ENCODE assay signal across 7 cellular contexts in genomic region chr11:311008-311748, GRCh38. TPM values are rescaled to one million over a fixed set of nuclear protein-coding genes. Genes with fewer than 3 reads are reported as not detected.
DNase-seq lines count a peak whose midpoint lies in the region; ATAC-seq and TF ChIP-seq lines count a peak whose summit lies in the region.
"Not testable (repeated sequence)": the region's sequence is repeated elsewhere in the genome, so short reads cannot be mapped to it uniquely, and the experiment has no call there.

No MANE protein-coding gene starts in this region.

- H3K27me3 Mint-ChIP-seq in T-helper 2 cell treated with Interferon-gamma antibody and Interleukin-4, amounts not matched to agents 5 μg/mL and 100 μg/mL, for 36 hours (ENCODE audit: low read depth): not testable (repeated sequence)

- H2BK5ac ChIP-seq in mesenchymal stem cell (ENCODE audit: low read depth, low read length, poor library complexity, severe bottlenecking): not testable (repeated sequence)

- not testable (repeated sequence) for TF ChIP-seq POLR2A in GM18505 (IDR thresholded peaks at IDR 0.05; ENCODE audit: borderline replicate concordance, extremely low read depth, insufficient read depth, insufficient read length); sigmoid colon (IDR thresholded peaks at IDR 0.05)

- H4K91ac ChIP-seq in mesenchymal stem cell (ENCODE audit: low read length): not testable (repeated sequence)

- H3K4me3 ChIP-seq in ascending aorta: peak overlapping the region; percentile 40 to 61
- H3K4me3 ChIP-seq in fibroblast of mammary gland (ENCODE audit: control insufficient read depth, low read depth, low read length): peak overlapping the region; percentile 23
- H3K4me3 ChIP-seq in mesenchymal stem cell (ENCODE audit: insufficient read depth in 1 of 2, low read depth in 1 of 2, low read length in 2 of 2): peak overlapping the region in 1 of 2 experiments; percentile 66
- peak overlapping the region; percentile 33 to 40 (median 38) for H3K4me3 ChIP-seq in sigmoid colon

- H3K9me3 ChIP-seq in ascending aorta; mesenchymal stem cell (ENCODE audit: control insufficient read depth, low read length); sigmoid colon: not testable (repeated sequence)

- not testable (repeated sequence) for H3K23ac ChIP-seq in mesenchymal stem cell (ENCODE audit: low read length in 2 of 2)

- H3K4ac ChIP-seq in mesenchymal stem cell (ENCODE audit: low read depth in 1 of 2, low read length in 2 of 2): not testable (repeated sequence)

- not testable (repeated sequence) for H2AFZ ChIP-seq in mesenchymal stem cell (ENCODE audit: low read depth, low read length)

- peak overlapping the region; percentile 96 for H3K4me3 Mint-ChIP-seq in T-helper 2 cell treated with Interferon-gamma antibody and Interleukin-4, amounts not matched to agents 5 μg/mL and 100 μg/mL, for 36 hours

- H2BK15ac ChIP-seq in mesenchymal stem cell (ENCODE audit: low read depth, poor library complexity, severe bottlenecking): not testable (repeated sequence)

- not testable (repeated sequence) for DNase-seq in T-helper 2 cell treated with Interferon-gamma antibody and Interleukin-4, amounts not matched to agents 5 μg/mL and 100 μg/mL, for 36 hours (ENCODE audit: low spot score); ascending aorta (ENCODE audit: low spot score in 2 of 2); fibroblast of mammary gland (ENCODE audit: low read depth); mesenchymal stem cell; sigmoid colon

- H3K9ac ChIP-seq in mesenchymal stem cell (ENCODE audit: low read length): peak overlapping the region; percentile 88

- no CpG with 5 or more reads among the region's 71 CpGs for WGBS in mesenchymal stem cell
- WGBS in sigmoid colon, 2 donors: 0% methylated on average over 10 of the region's 71 CpGs

- peak overlapping the region; percentile 61 for H3K27ac ChIP-seq in ascending aorta
- not testable (repeated sequence) for H3K27ac ChIP-seq in mesenchymal stem cell (ENCODE audit: low read length, poor library complexity, severe bottlenecking)
- peak overlapping the region; percentile 65 to 82 (median 74) for H3K27ac ChIP-seq in sigmoid colon

- not testable (repeated sequence) for H4K8ac ChIP-seq in mesenchymal stem cell (ENCODE audit: low read length)

- not testable (repeated sequence) for TF ChIP-seq EP300 in sigmoid colon (IDR thresholded peaks at IDR 0.05)

- not testable (repeated sequence) for H3K27me3 ChIP-seq in ascending aorta; mesenchymal stem cell (ENCODE audit: control insufficient read depth in 1 of 2, insufficient read depth in 1 of 2, low read length in 2 of 2)
- peaks cover 0 to 13% (median 10%) of the 10 kb centered on the region in 3 donors for H3K27me3 ChIP-seq in sigmoid colon

- TF ChIP-seq CTCF in ascending aorta (IDR thresholded peaks at IDR 0.05); fibroblast of mammary gland (conservative IDR thresholded peaks at IDR 0.05; ENCODE audit: control insufficient read depth, insufficient read depth, low read depth, low read length); sigmoid colon (IDR thresholded peaks at IDR 0.05): not testable (repeated sequence)

- not testable (repeated sequence) for H2BK120ac ChIP-seq in mesenchymal stem cell (ENCODE audit: low read depth, low read length)

- not testable (repeated sequence) for H3K4me2 ChIP-seq in mesenchymal stem cell (ENCODE audit: low read length, poor library complexity, severe bottlenecking)

- peak overlapping the region; percentile 90 for H3K27ac Mint-ChIP-seq in T-helper 2 cell treated with Interferon-gamma antibody and Interleukin-4, amounts not matched to agents 5 μg/mL and 100 μg/mL, for 36 hours

- not testable (repeated sequence) for H3K9me3 Mint-ChIP-seq in T-helper 2 cell treated with Interferon-gamma antibody and Interleukin-4, amounts not matched to agents 5 μg/mL and 100 μg/mL, for 36 hours

- H3K4me1 ChIP-seq in ascending aorta (peaks cover 7 to 28% of the 10 kb centered on the region in 2 donors), mesenchymal stem cell (ENCODE audit: control insufficient read depth, insufficient read depth, low read depth, low read length) (peaks cover 46% of the 10 kb centered on the region), sigmoid colon (peaks cover 0 to 50% (median 29%) of the 10 kb centered on the region in 4 donors)

- ATAC-seq in GM18505 (IDR thresholded peaks at IDR 0.05; ENCODE audit: unreplicated experiment) (peak; percentile 42), HG03095 (IDR thresholded peaks at IDR 0.05; ENCODE audit: unreplicated experiment) (peak; percentile 33)

- peaks cover 41% of the 10 kb centered on the region for H3K36me3 Mint-ChIP-seq in T-helper 2 cell treated with Interferon-gamma antibody and Interleukin-4, amounts not matched to agents 5 μg/mL and 100 μg/mL, for 36 hours (ENCODE audit: low read depth)

- peak overlapping the region in 1 of 2 experiments; percentile 43 for H3K18ac ChIP-seq in mesenchymal stem cell (ENCODE audit: low read depth in 1 of 2, low read length in 2 of 2)

- not testable (repeated sequence) for H3K14ac ChIP-seq in mesenchymal stem cell (ENCODE audit: low read length in 2 of 2)

- H2AK5ac ChIP-seq in mesenchymal stem cell (ENCODE audit: low read length, severe bottlenecking): not testable (repeated sequence)

- H3K79me1 ChIP-seq in mesenchymal stem cell (replicated peaks; ENCODE audit: low read length, poor library complexity, severe bottlenecking): peaks cover 14% of the 10 kb centered on the region

- not testable (repeated sequence) for H3K36me3 ChIP-seq in ascending aorta; mesenchymal stem cell (ENCODE audit: control insufficient read depth in 1 of 2, insufficient read depth in 2 of 2, low read depth in 1 of 2, low read length in 2 of 2); sigmoid colon

- not testable (repeated sequence) for H2BK12ac ChIP-seq in mesenchymal stem cell (ENCODE audit: low read length in 2 of 2)

- H3K4me1 Mint-ChIP-seq in T-helper 2 cell treated with Interferon-gamma antibody and Interleukin-4, amounts not matched to agents 5 μg/mL and 100 μg/mL, for 36 hours (ENCODE audit: low read depth): peaks cover 34% of the 10 kb centered on the region

- intact Hi-C loops in ascending aorta (cut with DNase I); sigmoid colon (cut with DNase I): not testable (repeated sequence)

RNA-seq across cellular contexts. Expression of gene IFITM1, which starts 2.7 kb away (rescaled TPM):
- total RNA-seq in ascending aorta (650 TPM), sigmoid colon (10 to 100 TPM; 82.4 to 94.2 (median 92.6) TPM)
- 395 TPM for polyA plus RNA-seq in mesenchymal stem cell (2013, experiment 1 of 2)
- 368 TPM for polyA plus RNA-seq in mesenchymal stem cell (2013, experiment 2 of 2)
- 100 to 1,000 TPM in 1 of 3 donors, 10 to 100 TPM in 2; 41.2 to 580 (median 58.9) TPM for polyA plus RNA-seq in sigmoid colon

RNA-seq across cellular contexts. Expression of gene IFITM2, which starts 3.6 kb away (rescaled TPM):
- 1,131 TPM for total RNA-seq in ascending aorta
- 1,548 TPM for polyA plus RNA-seq in mesenchymal stem cell (2013, experiment 1 of 2)
- 1,588 TPM for polyA plus RNA-seq in mesenchymal stem cell (2013, experiment 2 of 2)
- total RNA-seq in sigmoid colon: 100 to 1,000 TPM in 3 of 4 donors, 10 to 100 TPM in 1; 79.8 to 187 (median 141) TPM
- polyA plus RNA-seq in sigmoid colon: 100 to 1,000 TPM in 2 of 3 donors, 10 to 100 TPM in 1; 73.3 to 461 (median 164) TPM

RNA-seq across cellular contexts. Expression of gene IFITM3, which starts 9.5 kb away (rescaled TPM):
- total RNA-seq in ascending aorta (1,421 TPM), sigmoid colon (100 to 1,000 TPM; 278 to 463 (median 291) TPM)
- polyA plus RNA-seq in mesenchymal stem cell (2013, experiment 1 of 2): 2,969 TPM
- polyA plus RNA-seq in mesenchymal stem cell (2013, experiment 2 of 2): 2,910 TPM
- polyA plus RNA-seq in sigmoid colon: 1,000 to 10,000 TPM in 1 of 3 donors, 100 to 1,000 TPM in 2; 116 to 1,104 (median 383) TPM

RNA-seq across cellular contexts. Expression of gene IFITM5, which starts 11.9 kb away (rescaled TPM):
- total RNA-seq in ascending aorta: not detected
- not detected for polyA plus RNA-seq in mesenchymal stem cell (2013, experiment 1 of 2)
- not detected for polyA plus RNA-seq in mesenchymal stem cell (2013, experiment 2 of 2)
- total RNA-seq in sigmoid colon: not detected
- not detected for polyA plus RNA-seq in sigmoid colon

RNA-seq across cellular contexts. Expression of gene PGGHG, which starts 22.3 kb away (rescaled TPM):
- total RNA-seq in ascending aorta (155 TPM), sigmoid colon (10 to 100 TPM; 11.4 to 15.3 (median 13.6) TPM)
- 35.9 TPM for polyA plus RNA-seq in mesenchymal stem cell (2013, experiment 1 of 2)
- polyA plus RNA-seq in mesenchymal stem cell (2013, experiment 2 of 2): 33.3 TPM
- 10 to 100 TPM in 1 of 3 donors, 1 to 10 TPM in 2; 1.6 to 68.0 (median 3.6) TPM for polyA plus RNA-seq in sigmoid colon
